Comparison of ENCODE assay signal across 16 cellular contexts in the genomic region with DNA sequence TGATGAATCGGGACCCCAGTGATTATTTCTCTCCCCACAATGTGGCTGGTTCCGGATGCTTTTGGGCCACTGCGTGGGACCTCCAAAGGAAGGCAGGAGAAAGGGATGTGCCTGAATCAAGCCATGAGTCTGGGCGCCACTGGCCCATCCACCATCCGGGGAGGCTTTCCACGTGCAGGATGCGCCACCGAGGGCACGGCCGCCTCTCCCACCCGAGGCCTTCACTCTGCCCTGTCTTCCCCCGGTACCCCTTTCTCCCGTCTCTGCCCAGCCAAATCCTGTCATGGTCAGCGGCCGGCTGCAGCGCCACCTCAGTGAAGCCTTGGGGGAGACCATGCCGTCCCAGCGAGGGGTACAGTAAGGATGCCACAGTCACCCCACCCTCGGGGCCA.
"Had no signal": no experiment of that assay in that cellular context is flagged by ENCODE, and none has a peak within 500 bp of the region (broad histone marks: within the 10 kb centered on the region; RNA-seq: fewer than 3 reads in every experiment).

No MANE protein-coding gene starts in this region.

- H3K4me1 ChIP-seq: gastrocnemius medialis, heart right ventricle, lower lobe of right lung, pancreas, tibial artery, uterus had no signal

- H3K36me3 ChIP-seq: gastrocnemius medialis, heart right ventricle, lower lobe of right lung, neural progenitor cell, pancreas, tibial artery, uterus had no signal

- FAIRE-seq: pancreas had no signal

- DNase-seq: activated CD4-positive, alpha-beta T cell treated with anti-CD3 and anti-CD28 coated beads, Interleukin-2, amount 10 ng/mL, durations not matched to agents 7 days and 5 days; activated CD8-positive, alpha-beta memory T cell treated with anti-CD3 and anti-CD28 coated beads for 24 hours; activated naive CD4-positive, alpha-beta T cell treated with Interleukin-2 at 50 U/mL for 16 hours; dorsolateral prefrontal cortex; endodermal cell; gastrocnemius medialis; heart right ventricle; left cardiac atrium; lower lobe of right lung; midbrain; pancreas; stimulated activated CD4-positive, alpha-beta T cell treated with anti-CD3 and anti-CD28 coated beads, Interleukin-1b, Interleukin-23, amount 100 ng/mL, for 48 hours; tibial artery; uterus had no signal

- H3K9me3 Mint-ChIP-seq: activated CD4-positive, alpha-beta T cell treated with anti-CD3 and anti-CD28 coated beads, Interleukin-2, amount 10 ng/mL, durations not matched to agents 7 days and 5 days; endodermal cell; T-helper 2 cell treated with Interferon-gamma antibody and Interleukin-4, amounts not matched to agents 5 μg/mL and 100 μg/mL, for 36 hours had no signal

- H3K9ac ChIP-seq: neural progenitor cell had no signal

- ATAC-seq: gastrocnemius medialis, heart right ventricle, left cardiac atrium, lower lobe of right lung, pancreas had no signal

- H2AFZ ChIP-seq: neural progenitor cell had no signal

- H3K27ac Mint-ChIP-seq: activated CD4-positive, alpha-beta T cell treated with anti-CD3 and anti-CD28 coated beads, Interleukin-2, amount 10 ng/mL, durations not matched to agents 7 days and 5 days; endodermal cell; neural progenitor cell; T-helper 2 cell treated with Interferon-gamma antibody and Interleukin-4, amounts not matched to agents 5 μg/mL and 100 μg/mL, for 36 hours had no signal

- H3K4me1 Mint-ChIP-seq: activated CD4-positive, alpha-beta T cell treated with anti-CD3 and anti-CD28 coated beads, Interleukin-2, amount 10 ng/mL, durations not matched to agents 7 days and 5 days; endodermal cell had no signal

- H3K27ac ChIP-seq: dorsolateral prefrontal cortex, gastrocnemius medialis, heart right ventricle, lower lobe of right lung, neural progenitor cell, pancreas, tibial artery, uterus had no signal

- H3K4me3 ChIP-seq: dorsolateral prefrontal cortex, gastrocnemius medialis, heart right ventricle, lower lobe of right lung, neural progenitor cell, pancreas, tibial artery, uterus had no signal

- H3K36me3 Mint-ChIP-seq: neural progenitor cell had no signal

- H3K9me3 ChIP-seq: gastrocnemius medialis, heart right ventricle, lower lobe of right lung, pancreas, tibial artery, uterus had no signal

- H3K4me3 Mint-ChIP-seq: activated CD4-positive, alpha-beta T cell treated with anti-CD3 and anti-CD28 coated beads, Interleukin-2, amount 10 ng/mL, durations not matched to agents 7 days and 5 days; endodermal cell; neural progenitor cell; T-helper 2 cell treated with Interferon-gamma antibody and Interleukin-4, amounts not matched to agents 5 μg/mL and 100 μg/mL, for 36 hours had no signal

- H3K27me3 ChIP-seq: dorsolateral prefrontal cortex, gastrocnemius medialis, neural progenitor cell, pancreas, tibial artery, uterus had no signal

- H3K4me2 ChIP-seq: neural progenitor cell had no signal
